ENCODE assay signal across 25 cellular contexts in genomic region chrX:153590961-153591956, GRCh38. TPM values are rescaled to one million over a fixed set of nuclear protein-coding genes. Genes with fewer than 3 reads are reported as not detected.
DNase-seq lines count a peak whose midpoint lies in the region; ATAC-seq, FAIRE-seq and TF ChIP-seq lines count a peak whose summit lies in the region.
"Had no signal": no experiment of that assay in that cellular context is flagged by ENCODE, and none has a peak within 500 bp of the region (broad histone marks: within the 10 kb centered on the region; RNA-seq: fewer than 3 reads in every experiment).

No MANE protein-coding gene starts in this region.

- no peaks in the 10 kb centered on the region; the same call in 2 of the 3 replicates for H3K9me3 ChIP-seq in GM12878 (replicated peaks; ENCODE audit: control insufficient read depth, insufficient read depth, low read length)
- H3K9me3 ChIP-seq: SK-N-SH, tibial nerve had no signal

- no peaks in the 10 kb centered on the region for H3K9me3 Mint-ChIP-seq in naive B cell
- peaks cover 6% of the 10 kb centered on the region for H3K9me3 Mint-ChIP-seq in progenitor cell of endocrine pancreas (ENCODE audit: low read depth)
- H3K9me3 Mint-ChIP-seq: activated naive CD4-positive, alpha-beta T cell treated with anti-CD3 and anti-CD28 coated beads, Interleukin-2, amount 10 ng/mL, durations not matched to agents 7 days and 5 days had no signal

- FAIRE-seq in GM12891 (lab: Jason Lieb, UNC) (peak; percentile 20), GM12878 (lab: Jason Lieb, UNC) (no peak)
- FAIRE-seq: HepG2, keratinocyte had no signal

- TF ChIP-seq CTCF in GM12878 (IDR thresholded peaks at IDR 0.05 in 2 of 3, conservative IDR thresholded peaks at IDR 0.05 in 1 of 3; ENCODE audit: control insufficient read depth in 2 of 3, extremely low read depth in 1 of 3, insufficient read depth in 1 of 3, low read depth in 3 of 3, low read length in 3 of 3) (no peak), progenitor cell of endocrine pancreas (IDR thresholded peaks at IDR 0.05; ENCODE audit: unreplicated experiment) (no peak)

- SMC1A ChIA-PET in GM12878 (lab: Charles Lee; ENCODE audit: uncharacterized antibody, unreplicated experiment) = no interaction called here

- H3K27ac Mint-ChIP-seq in naive B cell (peak overlapping the region; percentile 54 to 93 (median 84)), progenitor cell of endocrine pancreas (no peak overlapping the region)
- H3K27ac Mint-ChIP-seq: activated CD8-positive, alpha-beta memory T cell treated with anti-CD3 and anti-CD28 coated beads, Interleukin-2, amount 10 ng/mL, durations not matched to agents 7 days and 5 days; activated naive CD4-positive, alpha-beta T cell treated with anti-CD3 and anti-CD28 coated beads, Interleukin-2, amount 10 ng/mL, durations not matched to agents 7 days and 5 days had no signal

- 46% methylated on average over 26 of the region's 26 CpGs for WGBS in GM12878 (ENCODE audit: insufficient coverage, insufficient replicate concordance, low lambda C conversion rate, missing lambda C conversion rate)

- intact Hi-C loops in GM12878 (cut with micrococcal nuclease; ENCODE audit: unreplicated experiment) = no loop called here

- H3K79me2 ChIP-seq in GM12878 (ENCODE audit: control insufficient read depth, insufficient read depth, low read length) = no peaks in the 10 kb centered on the region

- TF ChIP-seq POLR2A in GM12891 (IDR thresholded peaks at IDR 0.05; ENCODE audit: low read depth, low read length) = no peak
- 0 out of 2 replicates have a peak, but pooled peaks have one; percentile 13 for TF ChIP-seq POLR2A in GM12878 (IDR thresholded peaks at IDR 0.05; ENCODE audit: low read depth, low read length)

- H3K36me3 ChIP-seq in GM12878 (ENCODE audit: control insufficient read depth in 2 of 2, insufficient read depth in 2 of 2, low read length in 1 of 2) = peaks cover 0 to 5% of the 10 kb centered on the region in 2 experiments; a peak in 2 of 4 replicates

- H3K4me1 ChIP-seq in GM12878 (ENCODE audit: control insufficient read depth, insufficient read depth, low read length) = no peaks in the 10 kb centered on the region
- H3K4me1 ChIP-seq: tibial nerve had no signal

- no peaks in the 10 kb centered on the region for H3K27me3 Mint-ChIP-seq in naive B cell
- no peaks in the 10 kb centered on the region for H3K27me3 Mint-ChIP-seq in progenitor cell of endocrine pancreas
- H3K27me3 Mint-ChIP-seq: activated CD8-positive, alpha-beta memory T cell treated with anti-CD3 and anti-CD28 coated beads, Interleukin-2, amount 10 ng/mL, durations not matched to agents 7 days and 5 days; activated naive CD4-positive, alpha-beta T cell treated with anti-CD3 and anti-CD28 coated beads, Interleukin-2, amount 10 ng/mL, durations not matched to agents 7 days and 5 days had no signal

- no peak for DNase-seq in GM12891 (ENCODE audit: insufficient read length, low spot score)
- DNase-seq in NCI-H2171 (lab: John Stamatoyannopoulos, UW) = peak; percentile 63
- DNase-seq in GM12878 (ENCODE audit: low read depth, low spot score) = no peak
- peak; percentile 29 for DNase-seq in naive B cell
- DNase-seq in progenitor cell of endocrine pancreas (ENCODE audit: low spot score, unreplicated experiment) = no peak
- DNase-seq in activated T-cell treated with anti-CD3 and anti-CD28 coated beads for 4 hours = no peak
- DNase-seq in cortex of kidney (lab: John Stamatoyannopoulos, UW) = no peak
- DNase-seq: activated CD4-positive, alpha-beta T cell treated with anti-CD3 and anti-CD28 coated beads, Interleukin-2, amount 50 U/mL, for 1 hour; activated CD8-positive, alpha-beta memory T cell treated with anti-CD3 and anti-CD28 coated beads, Interleukin-2, amount 10 ng/mL, durations not matched to agents 7 days and 5 days; activated naive CD4-positive, alpha-beta T cell treated with anti-CD3 and anti-CD28 coated beads, Interleukin-2, amount 10 ng/mL, durations not matched to agents 7 days and 5 days; dermis blood vessel endothelial cell; mammary epithelial cell; NCI-H1092 treated with DMSO at 0.1 percent for 48 hours; retina; SK-N-SH; stimulated activated CD4-positive, alpha-beta T cell treated with anti-CD3 and anti-CD28 coated beads, Interleukin-4, amount 100 ng/mL, for 1 hour; stimulated activated naive CD4-positive, alpha-beta T cell treated with Interleukin-2 at 50 U/mL for 16 hours; WERI-Rb-1 had no signal

- no peaks in the 10 kb centered on the region for H4K20me1 ChIP-seq in GM12878 (ENCODE audit: control insufficient read depth, insufficient read depth)

- H3K27me3 ChIP-seq in GM12878 (replicated peaks in 1 of 2; ENCODE audit: control insufficient read depth in 2 of 2, insufficient read depth in 2 of 2, low read length in 1 of 2) = no peaks in the 10 kb centered on the region

- no peak for TF ChIP-seq EP300 in GM12878 (IDR thresholded peaks at IDR 0.05; ENCODE audit: borderline replicate concordance in 1 of 2, control insufficient read depth in 1 of 2, low read depth in 2 of 2, low read length in 2 of 2)

- H3K36me3 Mint-ChIP-seq in naive B cell (no peaks in the 10 kb centered on the region), progenitor cell of endocrine pancreas (ENCODE audit: insufficient read depth) (peaks cover 20% of the 10 kb centered on the region)

- H3K4me1 Mint-ChIP-seq in naive B cell = peaks cover 22 to 37% (median 22%) of the 10 kb centered on the region in 3 donors
- no peaks in the 10 kb centered on the region for H3K4me1 Mint-ChIP-seq in progenitor cell of endocrine pancreas (ENCODE audit: low read depth)
- H3K4me1 Mint-ChIP-seq: activated CD8-positive, alpha-beta memory T cell treated with anti-CD3 and anti-CD28 coated beads, Interleukin-2, amount 10 ng/mL, durations not matched to agents 7 days and 5 days; activated naive CD4-positive, alpha-beta T cell treated with anti-CD3 and anti-CD28 coated beads, Interleukin-2, amount 10 ng/mL, durations not matched to agents 7 days and 5 days; CD14-positive monocyte had no signal

- ATAC-seq in GM12878 (peak; percentile 78), naive B cell (ENCODE audit: low read depth in 2 of 2) (peak; percentile 95 to 96), GM21825 (IDR thresholded peaks at IDR 0.05; ENCODE audit: unreplicated experiment) (no peak)
- ATAC-seq: activated CD8-positive, alpha-beta memory T cell treated with anti-CD3 and anti-CD28 coated beads, Interleukin-2, amount 10 ng/mL, durations not matched to agents 7 days and 5 days; HCT116; HepG2 had no signal

- no peak overlapping the region for H2AFZ ChIP-seq in GM12878 (ENCODE audit: control insufficient read depth, low read depth, low read length)

- no peak overlapping the region for H3K9ac ChIP-seq in GM12878 (ENCODE audit: control insufficient read depth, insufficient read depth, low read length)
- H3K9ac ChIP-seq: SK-N-SH had no signal

- H3K27ac ChIP-seq in GM12878 (ENCODE audit: control insufficient read depth, insufficient read depth) = no peak overlapping the region
- H3K27ac ChIP-seq: tibial nerve, WERI-Rb-1 had no signal

- in situ Hi-C loops in GM12878 (cut with MboI) = no loop called here

- no peak overlapping the region for H3K4me2 ChIP-seq in GM12878 (ENCODE audit: control insufficient read depth, insufficient read depth)
- H3K4me2 ChIP-seq: SK-N-SH had no signal

- CTCF ChIA-PET in GM12878 (lab: Yijun Ruan, JAX) = no interaction called here

- BruUV-seq in GM12878 (replicated peaks; lab: Mats Ljungman, UMichigan) = no TSS peak

- H3K4me3 Mint-ChIP-seq in naive B cell (peak overlapping the region in 5 of 8 donors; percentile 12 to 54 (median 37)), progenitor cell of endocrine pancreas (ENCODE audit: low read depth) (no peak overlapping the region)
- H3K4me3 Mint-ChIP-seq: activated CD8-positive, alpha-beta memory T cell treated with anti-CD3 and anti-CD28 coated beads, Interleukin-2, amount 10 ng/mL, durations not matched to agents 7 days and 5 days; activated naive CD4-positive, alpha-beta T cell treated with anti-CD3 and anti-CD28 coated beads, Interleukin-2, amount 10 ng/mL, durations not matched to agents 7 days and 5 days; CD14-positive monocyte had no signal

- RAD21 ChIA-PET in GM12878 (lab: Charles Lee; ENCODE audit: unreplicated experiment) = no interaction called here

- POLR2A ChIA-PET in GM12878 (lab: Charles Lee) = no interaction called here

- TF ChIP-seq RAD21 in GM12878 (IDR thresholded peaks at IDR 0.05; ENCODE audit: insufficient read depth, low read depth, low read length) = no peak

- no peak overlapping the region for H3K4me3 ChIP-seq in GM12878
- H3K4me3 ChIP-seq: tibial nerve had no signal

RNA-seq across cellular contexts. Expression of gene CCNQ, which starts 7.7 kb away (rescaled TPM):
- polyA plus RNA-seq in GM12891 (2012; ENCODE audit: low read depth, missing spikeins) = 12.6 TPM
- 3.3 and 3.6 TPM in 2 replicates for total RNA-seq in GM12878 (2013; cell fraction: nucleolus; rRNA removed)
- total RNA-seq in GM12878 (2014; rRNA removed) (32.4 and 36.2 TPM in 2 replicates), GM12878 (2014; rRNA removed; fragmentation: Illumina TruSeq; extraction: Trizol) (12.7 and 14.4 TPM in 2 replicates), GM12878 (2021) (20.5 and 24.8 TPM in 2 replicates), progenitor cell of endocrine pancreas (19.1 and 19.2 TPM in 2 replicates)
- polyA plus RNA-seq in GM12878 (2011; ENCODE audit: low read depth) = 7.4 TPM
- polyA plus RNA-seq in GM12878 (2011; rRNA removed) (8.4 and 11.9 TPM in 2 replicates), GM12878 (2014; fragmentation: Illumina TruSeq; extraction: Trizol) (13.4 and 15.9 TPM in 2 replicates), GM12878 (2014; fragmentation: Nextera tagmentation; extraction: Ambion mirVana) (1 to 10 TPM in 1 of 2 experiments, under 1 TPM in 1; 0.45 to 2.8 TPM), GM12878 (2014; rRNA removed) (35.7 and 39.8 TPM in 2 replicates), GM12878 (2016; fragmentation: Nextera tagmentation; extraction: Ambion mirVana) (10 to 100 TPM; 27.4 to 29.0 TPM), naive B cell (ENCODE audit: low read depth in 6 of 6) (10 to 100 TPM; 31.9 to 88.0 (median 69.7) TPM)
- 24.0 and 24.2 TPM in 2 replicates for polyA plus RNA-seq in GM12878 (2011; cell fraction: cytosol; rRNA removed)
- polyA plus RNA-seq in GM12878 (2011; cell fraction: nucleus; rRNA removed) = 10.1 and 12.5 TPM in 2 replicates
- polyA plus RNA-seq in GM12878 (2012) = 10.1 and 12.1 TPM in 2 replicates
- polyA minus RNA-seq in GM12878 (2011; rRNA and poly(A)+ RNA removed) = 7.3 and 10.5 TPM in 2 replicates
- polyA minus RNA-seq in GM12878 (2011; cell fraction: cytosol; rRNA and poly(A)+ RNA removed) = 3.2 and 5.7 TPM in 2 replicates
- polyA minus RNA-seq in GM12878 (2011; cell fraction: nucleus; rRNA and poly(A)+ RNA removed) = 2.5 and 4.3 TPM in 2 replicates

RNA-seq across cellular contexts. Expression of gene DUSP9, which starts 55.7 kb away (rescaled TPM):
- polyA plus RNA-seq in GM12891 (2012; ENCODE audit: low read depth, missing spikeins) = not detected
- not detected in 2 replicates for total RNA-seq in GM12878 (2013; cell fraction: nucleolus; rRNA removed)
- total RNA-seq in GM12878 (2014; rRNA removed) = not detected in 2 replicates
- not detected in 2 replicates for total RNA-seq in GM12878 (2014; rRNA removed; fragmentation: Illumina TruSeq; extraction: Trizol)
- total RNA-seq in GM12878 (2021) = 0.08 and 0.10 TPM in 2 replicates
- polyA plus RNA-seq in GM12878 (2011; ENCODE audit: low read depth) = not detected
- polyA plus RNA-seq in GM12878 (2011; rRNA removed) = not detected in 2 replicates
- 0.03 TPM in 1 of 2 replicates, not detected in the other for polyA plus RNA-seq in GM12878 (2011; cell fraction: cytosol; rRNA removed)
- polyA plus RNA-seq in GM12878 (2011; cell fraction: nucleus; rRNA removed) = 0.04 and 0.06 TPM in 2 replicates
- not detected in 2 replicates for polyA plus RNA-seq in GM12878 (2012)
- polyA plus RNA-seq in GM12878 (2014; fragmentation: Illumina TruSeq; extraction: Trizol) = not detected in 2 replicates
- polyA plus RNA-seq in GM12878 (2014; fragmentation: Nextera tagmentation; extraction: Ambion mirVana) = not detected
- not detected in 2 replicates for polyA plus RNA-seq in GM12878 (2014; rRNA removed)
- not detected for polyA plus RNA-seq in GM12878 (2016; fragmentation: Nextera tagmentation; extraction: Ambion mirVana)
- polyA minus RNA-seq in GM12878 (2011; rRNA and poly(A)+ RNA removed) = not detected in 2 replicates
- 0.53 TPM in 1 of 2 replicates, not detected in the other for polyA minus RNA-seq in GM12878 (2011; cell fraction: cytosol; rRNA and poly(A)+ RNA removed)
- not detected in 2 replicates for polyA minus RNA-seq in GM12878 (2011; cell fraction: nucleus; rRNA and poly(A)+ RNA removed)
- not detected for polyA plus RNA-seq in naive B cell (ENCODE audit: low read depth in 6 of 6)
- 35.7 and 36.5 TPM in 2 replicates for total RNA-seq in progenitor cell of endocrine pancreas
- total RNA-seq: tibial nerve had no signal
- polyA plus RNA-seq: AG04450, CD14-positive monocyte had no signal

Comparison
In these comparisons a context has a peak if more than half of its experiments do, and no peak if none do; other contexts are left out.
1. DNase-seq: peak in NCI-H2171 (single experiment) and naive B cell (single experiment); none in GM12891 (single experiment), GM12878 (single experiment), progenitor cell of endocrine pancreas (single experiment), activated T-cell treated with anti-CD3 and anti-CD28 coated beads for 4 hours (single experiment) and cortex of kidney (single experiment).
2. RNA of gene DUSP9, which starts 55.7 kb away (total RNA-seq): 35.7 to 36.5 TPM in progenitor cell of endocrine pancreas; 0.08 to 0.10 TPM in GM12878; every median in the first group is over 10 times any median in the second.